Comparison of ENCODE assay signal across 1 cellular context in the genomic region with DNA sequence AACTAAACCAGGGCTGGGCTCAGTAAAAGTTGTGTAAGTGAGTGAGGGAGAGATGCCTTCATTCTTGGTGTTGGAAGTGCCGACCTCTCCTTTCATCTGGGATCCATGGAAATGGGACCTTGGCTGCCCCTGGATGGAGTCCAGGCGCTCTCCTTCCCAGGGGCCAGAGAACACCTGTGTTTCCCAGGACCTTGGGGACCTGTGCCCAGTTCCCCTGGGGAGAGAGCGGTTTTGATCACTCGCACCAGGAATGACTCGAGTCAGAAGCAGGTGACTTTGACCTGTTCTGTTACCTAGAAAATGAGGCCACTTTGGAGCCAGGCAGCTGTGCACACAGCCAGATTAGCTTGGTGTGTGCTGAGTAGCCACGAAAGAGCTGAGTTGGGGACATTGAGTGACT.
TF ChIP-seq lines count a peak whose summit lies in the region.

No MANE protein-coding gene starts in this region.

TF ChIP-seq in HEK293, 187 proteins besides CTCF, POLR2A, EP300 and RAD21 (continued from another document):
- TF ChIP-seq ZNF280C (tag by site-specific recombination; IDR thresholded peaks at IDR 0.05) (no peak), ZNF214 (tag by site-specific recombination; IDR thresholded peaks at IDR 0.05; ENCODE audit: borderline replicate concordance) (no peak), ZBTB21 (tag by site-specific recombination; IDR thresholded peaks at IDR 0.05) (no peak), PRDM1 (tag by site-specific recombination; IDR thresholded peaks at IDR 0.05) (0 out of 2 replicates have a peak, but pooled peaks have one; percentile 35), ZNF350 (tag by site-specific recombination; IDR thresholded peaks at IDR 0.05) (no peak), ZNF221 (tag by site-specific recombination; IDR thresholded peaks at IDR 0.05; ENCODE audit: borderline replicate concordance) (no peak)
- TF ChIP-seq, protein P1, sequence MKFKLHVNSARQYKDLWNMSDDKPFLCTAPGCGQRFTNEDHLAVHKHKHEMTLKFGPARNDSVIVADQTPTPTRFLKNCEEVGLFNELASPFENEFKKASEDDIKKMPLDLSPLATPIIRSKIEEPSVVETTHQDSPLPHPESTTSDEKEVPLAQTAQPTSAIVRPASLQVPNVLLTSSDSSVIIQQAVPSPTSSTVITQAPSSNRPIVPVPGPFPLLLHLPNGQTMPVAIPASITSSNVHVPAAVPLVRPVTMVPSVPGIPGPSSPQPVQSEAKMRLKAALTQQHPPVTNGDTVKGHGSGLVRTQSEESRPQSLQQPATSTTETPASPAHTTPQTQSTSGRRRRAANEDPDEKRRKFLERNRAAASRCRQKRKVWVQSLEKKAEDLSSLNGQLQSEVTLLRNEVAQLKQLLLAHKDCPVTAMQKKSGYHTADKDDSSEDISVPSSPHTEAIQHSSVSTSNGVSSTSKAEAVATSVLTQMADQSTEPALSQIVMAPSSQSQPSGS (tag by site-specific recombination; IDR thresholded peaks at IDR 0.05; ENCODE audit: low read depth): no peak
